Comparison of ENCODE assay signal across 30 cellular contexts in genomic region chr13:18233783-18234299, GRCh38.
"Had no signal": no experiment of that assay in that cellular context is flagged by ENCODE, and none has a peak within 500 bp of the region (broad histone marks: within the 10 kb centered on the region; RNA-seq: fewer than 3 reads in every experiment).

No MANE protein-coding gene starts in this region.

- DNase-seq: naive thymus-derived CD4-positive, alpha-beta T cell; natural killer cell; nucleus accumbens; retina; spleen; stimulated activated CD4-positive, alpha-beta T cell treated with anti-CD3 and anti-CD28 coated beads, Interleukin-12 subunit alpha, Interleukin-12 subunit beta, amount 100 ng/mL, for 4 hours; stimulated activated CD4-positive, alpha-beta T cell treated with anti-CD3 and anti-CD28 coated beads, Interleukin-1b, Interleukin-23, amount 100 ng/mL, for 48 hours; stimulated activated CD4-positive, alpha-beta T cell treated with anti-CD3 and anti-CD28 coated beads, Interleukin-4, amount 100 ng/mL, for 1 hour; stimulated activated CD4-positive, alpha-beta T cell treated with anti-CD3 and anti-CD28 coated beads, Interleukin-4, amount 100 ng/mL, for 4 hours; stimulated activated CD8-positive, alpha-beta memory T cell treated with anti-CD3 and anti-CD28 coated beads, Interleukin-4, amount 100 ng/mL, for 48 hours; stimulated activated naive CD4-positive, alpha-beta T cell; stimulated activated naive CD8-positive, alpha-beta T cell treated with anti-CD3 and anti-CD28 coated beads, Interleukin-15, amount 100 ng/mL, for 72 hours; stimulated activated naive CD8-positive, alpha-beta T cell treated with anti-CD3 and anti-CD28 coated beads, Interleukin-15, Interleukin-2, amounts not matched to agents 100 U/mL and 50 U/mL, for 24 hours; substantia nigra; testis; tibial artery; transverse colon had no signal

- H2AFZ ChIP-seq: neural progenitor cell had no signal

- FAIRE-seq: pancreas, urothelium cell line had no signal

- H3K9ac ChIP-seq: neural progenitor cell had no signal

- H3K9me3 ChIP-seq: neutrophil, pancreas, prostate gland, right atrium auricular region, suprapubic skin, testis, tibial artery, vagina had no signal

- ATAC-seq: naive thymus-derived CD4-positive, alpha-beta T cell; natural killer cell; pancreas; sciatic nerve; stimulated activated memory B cell treated with anti-CD40 and anti-IgM and Interleukin-4, amounts not matched to agents 10 μg/mL and 1 μg/mL and 100 μg/mL, for 72 hours; stimulated activated naive CD8-positive, alpha-beta T cell treated with anti-CD3 and anti-CD28 coated beads, Interleukin-15, amount 100 ng/mL, for 72 hours; stimulated activated naive CD8-positive, alpha-beta T cell treated with anti-CD3 and anti-CD28 coated beads, Interleukin-15, Interleukin-2, amounts not matched to agents 100 U/mL and 50 U/mL, for 24 hours had no signal

- H3K4me3 ChIP-seq: neural progenitor cell, pancreas, prostate gland, right atrium auricular region, skin epidermis, smooth muscle cell, spleen, suprapubic skin, testis, tibial artery, transverse colon, upper lobe of left lung, vagina had no signal

- H3K36me3 ChIP-seq: neural progenitor cell, neutrophil, pancreas, prostate gland, right atrium auricular region, spleen, suprapubic skin, tibial artery, transverse colon, upper lobe of left lung, vagina had no signal

- H3K4me2 ChIP-seq: neural progenitor cell, smooth muscle cell had no signal

- H3K27me3 ChIP-seq: neural progenitor cell, neutrophil, pancreas, right atrium auricular region, spleen, suprapubic skin, testis, tibial artery, transverse colon, upper lobe of left lung, vagina had no signal

- H3K4me1 ChIP-seq: neural progenitor cell, pancreas, prostate gland, right atrium auricular region, spleen, suprapubic skin, testis, tibial artery, transverse colon, upper lobe of left lung, vagina had no signal

- H3K27ac ChIP-seq: neural progenitor cell, neutrophil, pancreas, prostate gland, right atrium auricular region, skin epidermis, spleen, suprapubic skin, testis, tibial artery, transverse colon, upper lobe of left lung, vagina had no signal
